In genomic region chr14:106210650-106211049, GRCh38 we compare ENCODE assay signal across 1 cellular context.
TF ChIP-seq lines count a peak whose summit lies in the region.

No MANE protein-coding gene starts in this region.

TF ChIP-seq in HepG2, 621 proteins besides CTCF, POLR2A, EP300 and RAD21 (continued from another document):
- no peak for TF ChIP-seq ZBTB4 (CRISPR knock-in tag; IDR thresholded peaks at IDR 0.05; ENCODE audit: borderline replicate concordance)
- no peak for TF ChIP-seq ZNF772 (CRISPR knock-in tag; IDR thresholded peaks at IDR 0.05)
- TF ChIP-seq HOXA3 (CRISPR knock-in tag; IDR thresholded peaks at IDR 0.05), result no peak
- TF ChIP-seq ATM (IDR thresholded peaks at IDR 0.05; ENCODE audit: borderline replicate concordance), result no peak
- TF ChIP-seq SATB2 (CRISPR knock-in tag; IDR thresholded peaks at IDR 0.05), result no peak
- TF ChIP-seq FOXC1 (CRISPR knock-in tag; IDR thresholded peaks at IDR 0.05; ENCODE audit: borderline replicate concordance), result no peak
- TF ChIP-seq ZNF251 (CRISPR knock-in tag; IDR thresholded peaks at IDR 0.05), result no peak
- no peak for TF ChIP-seq ZFP36L1 (CRISPR knock-in tag; IDR thresholded peaks at IDR 0.05)
